ENCODE assay signal across 1 cellular context in the genomic region with DNA sequence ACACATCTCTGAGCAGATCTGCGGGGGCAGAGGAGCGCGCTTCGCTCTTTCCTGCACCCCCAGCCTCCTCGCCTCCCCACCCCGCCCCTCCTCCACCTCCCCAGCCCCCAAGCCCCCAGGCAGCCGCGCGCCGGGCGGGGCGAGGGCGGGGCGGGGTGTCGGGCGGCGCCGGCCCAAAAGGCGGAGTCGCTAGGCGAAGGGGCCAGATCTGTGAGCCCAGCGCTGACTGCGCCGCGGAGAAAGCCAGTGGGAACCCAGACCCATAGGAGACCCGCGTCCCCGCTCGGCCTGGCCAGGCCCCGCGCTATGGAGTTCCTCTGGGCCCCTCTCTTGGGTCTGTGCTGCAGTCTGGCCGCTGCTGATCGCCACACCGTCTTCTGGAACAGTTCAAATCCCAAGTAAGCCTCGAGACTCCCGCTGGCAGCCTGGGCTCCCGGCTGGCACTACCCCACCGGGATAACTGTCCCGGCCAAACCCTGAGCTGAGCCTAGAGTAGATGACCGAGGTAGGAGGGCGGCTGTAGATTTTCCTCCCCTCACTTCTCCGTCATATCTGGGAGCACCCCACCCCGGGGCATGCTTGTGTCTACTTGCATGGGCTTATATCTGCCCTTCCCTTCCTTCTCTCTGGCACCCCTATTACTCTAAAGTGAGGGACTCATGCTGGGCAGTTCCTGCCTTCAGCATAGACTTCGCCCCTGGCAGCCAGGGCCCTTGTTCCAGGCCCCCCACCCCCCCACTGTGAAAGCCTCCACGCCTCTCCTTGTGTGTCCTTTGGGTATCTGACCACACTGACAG.
TF ChIP-seq lines count a peak whose summit lies in the region.

A gene with protein sequence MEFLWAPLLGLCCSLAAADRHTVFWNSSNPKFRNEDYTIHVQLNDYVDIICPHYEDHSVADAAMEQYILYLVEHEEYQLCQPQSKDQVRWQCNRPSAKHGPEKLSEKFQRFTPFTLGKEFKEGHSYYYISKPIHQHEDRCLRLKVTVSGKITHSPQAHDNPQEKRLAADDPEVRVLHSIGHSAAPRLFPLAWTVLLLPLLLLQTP (plus strand): TSS at position 205 of the 797 bp plus-strand sequence. CDS start 102 bp downstream, at position 307.

TF ChIP-seq in K562, 482 proteins besides CTCF, POLR2A, EP300 and RAD21 (continued from another document):
- TF ChIP-seq, protein P1, sequence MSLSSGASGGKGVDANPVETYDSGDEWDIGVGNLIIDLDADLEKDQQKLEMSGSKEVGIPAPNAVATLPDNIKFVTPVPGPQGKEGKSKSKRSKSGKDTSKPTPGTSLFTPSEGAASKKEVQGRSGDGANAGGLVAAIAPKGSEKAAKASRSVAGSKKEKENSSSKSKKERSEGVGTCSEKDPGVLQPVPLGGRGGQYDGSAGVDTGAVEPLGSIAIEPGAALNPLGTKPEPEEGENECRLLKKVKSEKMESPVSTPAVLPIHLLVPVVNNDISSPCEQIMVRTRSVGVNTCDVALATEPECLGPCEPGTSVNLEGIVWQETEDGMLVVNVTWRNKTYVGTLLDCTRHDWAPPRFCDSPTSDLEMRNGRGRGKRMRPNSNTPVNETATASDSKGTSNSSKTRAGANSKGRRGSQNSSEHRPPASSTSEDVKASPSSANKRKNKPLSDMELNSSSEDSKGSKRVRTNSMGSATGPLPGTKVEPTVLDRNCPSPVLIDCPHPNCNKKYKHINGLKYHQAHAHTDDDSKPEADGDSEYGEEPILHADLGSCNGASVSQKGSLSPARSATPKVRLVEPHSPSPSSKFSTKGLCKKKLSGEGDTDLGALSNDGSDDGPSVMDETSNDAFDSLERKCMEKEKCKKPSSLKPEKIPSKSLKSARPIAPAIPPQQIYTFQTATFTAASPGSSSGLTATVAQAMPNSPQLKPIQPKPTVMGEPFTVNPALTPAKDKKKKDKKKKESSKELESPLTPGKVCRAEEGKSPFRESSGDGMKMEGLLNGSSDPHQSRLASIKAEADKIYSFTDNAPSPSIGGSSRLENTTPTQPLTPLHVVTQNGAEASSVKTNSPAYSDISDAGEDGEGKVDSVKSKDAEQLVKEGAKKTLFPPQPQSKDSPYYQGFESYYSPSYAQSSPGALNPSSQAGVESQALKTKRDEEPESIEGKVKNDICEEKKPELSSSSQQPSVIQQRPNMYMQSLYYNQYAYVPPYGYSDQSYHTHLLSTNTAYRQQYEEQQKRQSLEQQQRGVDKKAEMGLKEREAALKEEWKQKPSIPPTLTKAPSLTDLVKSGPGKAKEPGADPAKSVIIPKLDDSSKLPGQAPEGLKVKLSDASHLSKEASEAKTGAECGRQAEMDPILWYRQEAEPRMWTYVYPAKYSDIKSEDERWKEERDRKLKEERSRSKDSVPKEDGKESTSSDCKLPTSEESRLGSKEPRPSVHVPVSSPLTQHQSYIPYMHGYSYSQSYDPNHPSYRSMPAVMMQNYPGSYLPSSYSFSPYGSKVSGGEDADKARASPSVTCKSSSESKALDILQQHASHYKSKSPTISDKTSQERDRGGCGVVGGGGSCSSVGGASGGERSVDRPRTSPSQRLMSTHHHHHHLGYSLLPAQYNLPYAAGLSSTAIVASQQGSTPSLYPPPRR (CRISPR knock-in tag; IDR thresholded peaks at IDR 0.05; ENCODE audit: borderline replicate concordance) = no peak
